28 cellular contexts compared by ENCODE assay signal in the genomic region with DNA sequence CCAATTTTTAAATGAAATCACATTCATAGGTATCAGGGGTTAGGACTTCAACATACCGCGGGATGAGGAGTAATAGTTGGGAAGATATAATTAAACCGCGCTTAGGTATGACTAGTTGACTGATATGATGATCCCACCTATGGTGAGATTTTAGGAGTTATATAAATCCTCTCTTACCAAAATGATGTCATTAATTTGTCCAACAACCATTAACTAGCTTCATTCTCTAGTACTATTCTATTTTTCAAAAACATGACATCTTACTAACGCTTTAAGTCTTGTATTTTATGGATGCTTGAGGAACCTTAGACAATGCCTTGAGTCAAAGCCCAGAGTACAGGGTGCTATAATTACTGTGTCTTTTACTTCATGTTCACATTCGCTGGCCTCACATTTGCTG.
"Had no signal": no experiment of that assay in that cellular context is flagged by ENCODE, and none has a peak within 500 bp of the region (broad histone marks: within the 10 kb centered on the region; RNA-seq: fewer than 3 reads in every experiment).

No MANE protein-coding gene starts in this region.

- H3K4me3 ChIP-seq: colonic mucosa, coronary artery, dorsolateral prefrontal cortex, esophagus muscularis mucosa, esophagus squamous epithelium, gastrocnemius medialis, gastroesophageal sphincter, heart left ventricle, heart right ventricle had no signal

- H3K36me3 ChIP-seq: colonic mucosa, esophagus muscularis mucosa, esophagus squamous epithelium, gastrocnemius medialis, gastroesophageal sphincter, heart left ventricle, heart right ventricle had no signal

- H3K27ac ChIP-seq: colonic mucosa, coronary artery, dorsolateral prefrontal cortex, epithelial cell of prostate, esophagus muscularis mucosa, esophagus squamous epithelium, foreskin keratinocyte, gastrocnemius medialis, gastroesophageal sphincter, heart left ventricle, heart right ventricle had no signal

- H3K4me1 ChIP-seq: colonic mucosa, esophagus muscularis mucosa, esophagus squamous epithelium, foreskin keratinocyte, gastrocnemius medialis, gastroesophageal sphincter, heart left ventricle, heart right ventricle had no signal

- H3K9me3 ChIP-seq: colonic mucosa, esophagus muscularis mucosa, esophagus squamous epithelium, gastrocnemius medialis, gastroesophageal sphincter, heart left ventricle, heart right ventricle had no signal

- ATAC-seq: effector memory CD8-positive, alpha-beta T cell; esophagus mucosa; foreskin keratinocyte; gastrocnemius medialis; gastroesophageal sphincter; heart left ventricle; heart right ventricle had no signal

- FAIRE-seq: colon, endometrium, endothelial cell of umbilical vein, frontal cortex had no signal

- DNase-seq: colonic mucosa; cortex of kidney; dermis blood vessel endothelial cell; dorsolateral prefrontal cortex; effector CD4-positive, alpha-beta T cell; effector CD8-positive, alpha-beta T cell; effector memory CD4-positive, alpha-beta T cell; effector memory CD8-positive, alpha-beta T cell; endodermal cell; erythroblast; esophagus squamous epithelium; foreskin fibroblast; foreskin keratinocyte; foreskin melanocyte; gastrocnemius medialis; glutamatergic neuron; head of caudate nucleus; heart left ventricle; heart right ventricle had no signal

- H3K27me3 ChIP-seq: colonic mucosa, dorsolateral prefrontal cortex, esophagus muscularis mucosa, esophagus squamous epithelium, foreskin keratinocyte, gastrocnemius medialis, gastroesophageal sphincter, heart left ventricle, heart right ventricle had no signal
